Comparison of ENCODE assay signal across 12 cellular contexts in genomic region chr15:74173545-74174215, GRCh38. TPM values are rescaled to one million over a fixed set of nuclear protein-coding genes. Genes with fewer than 3 reads are reported as not detected.
DNase-seq lines count a peak whose midpoint lies in the region; ATAC-seq and TF ChIP-seq lines count a peak whose summit lies in the region.
"Had no signal": no experiment of that assay in that cellular context is flagged by ENCODE, and none has a peak within 500 bp of the region (broad histone marks: within the 10 kb centered on the region; RNA-seq: fewer than 3 reads in every experiment).

Gene ISLR, plus strand, starts transcription at chr15:74173710. Its CDS starts 1,149 bp downstream, at chr15:74174859.

- H3K9ac ChIP-seq in SK-N-SH: no peak within 1 kb of the TSS; the same call in 1 of the 2 replicates

- H3K27ac Mint-ChIP-seq in type B pancreatic cell: peak within 1 kb of the TSS; percentile 22
- H3K27ac Mint-ChIP-seq: activated CD4-positive, alpha-beta T cell treated with anti-CD3 and anti-CD28 coated beads, Interleukin-2, amount 10 ng/mL, durations not matched to agents 24 days and 14 days had no signal

- H3K36me3 Mint-ChIP-seq in type B pancreatic cell: no peaks in the 10 kb centered on the region

- ATAC-seq in GM21528 (IDR thresholded peaks at IDR 0.05; ENCODE audit: low FRiP score, unreplicated experiment) (no peak), HG02870 (IDR thresholded peaks at IDR 0.05; ENCODE audit: unreplicated experiment) (no peak)

- POLR2A ChIA-PET in SK-N-SH (lab: Yijun Ruan, JAX): interaction anchor here (1.1 kb wide), 1 partner anchor 11 kb away, joined by 3 read pairs; no protein-coding TSS in a partner anchor

- no peak for TF ChIP-seq CTCF in SK-N-SH (IDR thresholded peaks at IDR 0.05)
- TF ChIP-seq CTCF in fibroblast of mammary gland (conservative IDR thresholded peaks at IDR 0.05; ENCODE audit: control insufficient read depth, insufficient read depth, low read depth, low read length): no peak
- no peak for TF ChIP-seq CTCF in type B pancreatic cell (conservative IDR thresholded peaks at IDR 0.05)

- DNase-seq in SK-N-SH (peak; percentile 59), fibroblast of mammary gland (ENCODE audit: low read depth) (peak; percentile 69), type B pancreatic cell (ENCODE audit: extremely low spot score, unreplicated experiment) (no peak), NCI-H2227 treated with DMSO at 0.1 percent for 48 hours (lab: John Stamatoyannopoulos, UW) (no peak), NCI-H2196 treated with DMSO at 0.1 percent for 48 hours (lab: John Stamatoyannopoulos, UW; ENCODE audit: unreplicated experiment) (no peak)
- DNase-seq: activated CD4-positive, alpha-beta T cell treated with anti-CD3 and anti-CD28 coated beads, Interleukin-2, amount 10 ng/mL, durations not matched to agents 24 days and 14 days; stimulated activated naive CD4-positive, alpha-beta T cell treated with Interleukin-2 at 50 U/mL for 16 hours had no signal

- H3K4me3 ChIP-seq in SK-N-SH (ENCODE audit: low read depth in 2 of 2, low read length in 1 of 2): no peak within 1 kb of the TSS
- H3K4me3 ChIP-seq in fibroblast of mammary gland (ENCODE audit: control insufficient read depth, low read depth, low read length): no peak within 1 kb of the TSS
- H3K4me3 ChIP-seq in muscle layer of duodenum (ENCODE audit: low read depth in 1 of 2, low read length in 2 of 2): peak within 1 kb of the TSS; percentile 30 to 66
- H3K4me3 ChIP-seq: HAP-1 had no signal

- 80% methylated on average over 11 of the region's 17 CpGs for WGBS in SK-N-SH (ENCODE audit: low lambda C conversion rate)

- H3K4me1 Mint-ChIP-seq in type B pancreatic cell (ENCODE audit: unreplicated experiment): peaks cover 62% of the 10 kb centered on the region
- H3K4me1 Mint-ChIP-seq: activated CD4-positive, alpha-beta T cell treated with anti-CD3 and anti-CD28 coated beads, Interleukin-2, amount 10 ng/mL, durations not matched to agents 24 days and 14 days had no signal

- H3K79me2 ChIP-seq in SK-N-SH (ENCODE audit: insufficient read depth): no peaks in the 10 kb centered on the region

- H3K27ac ChIP-seq in SK-N-SH (ENCODE audit: low read depth in 2 of 2, low read length in 1 of 2): peak within 1 kb of the TSS; percentile 3 to 86; a peak in 3 of 4 replicates
- H3K27ac ChIP-seq in muscle layer of duodenum (ENCODE audit: low read length): peak within 1 kb of the TSS; percentile 41

- H3K9me3 Mint-ChIP-seq in type B pancreatic cell: no peaks in the 10 kb centered on the region
- H3K9me3 Mint-ChIP-seq: activated CD4-positive, alpha-beta T cell treated with anti-CD3 and anti-CD28 coated beads, Interleukin-2, amount 10 ng/mL, durations not matched to agents 24 days and 14 days had no signal

- H3K4me2 ChIP-seq in SK-N-SH: peak within 1 kb of the TSS; percentile 40; the same call in 1 of the 2 replicates

- peaks cover 6% of the 10 kb centered on the region for H3F3A ChIP-seq in SK-N-SH (replicated peaks; ENCODE audit: insufficient read depth)

- H3K27me3 ChIP-seq in SK-N-SH (ENCODE audit: insufficient read depth): no peaks in the 10 kb centered on the region
- no peaks in the 10 kb centered on the region for H3K27me3 ChIP-seq in muscle layer of duodenum (ENCODE audit: low read depth, low read length)

- H3K27me3 Mint-ChIP-seq in type B pancreatic cell: peaks cover 27% of the 10 kb centered on the region
- H3K27me3 Mint-ChIP-seq: activated CD4-positive, alpha-beta T cell treated with anti-CD3 and anti-CD28 coated beads, Interleukin-2, amount 10 ng/mL, durations not matched to agents 24 days and 14 days had no signal

- H3K9me2 ChIP-seq in SK-N-SH: no peaks in the 10 kb centered on the region

- H3K4me1 ChIP-seq in SK-N-SH (ENCODE audit: control insufficient read depth in 1 of 2, insufficient read depth in 2 of 2, low read depth in 1 of 2, low read length in 1 of 2) (peaks cover 34 to 68% of the 10 kb centered on the region in 2 experiments; a peak in 3 of 4 replicates), muscle layer of duodenum (ENCODE audit: control insufficient read depth in 1 of 2, insufficient read depth in 2 of 2, low read length in 2 of 2) (peaks cover 7 to 67% of the 10 kb centered on the region in 2 donors)

- TF ChIP-seq RAD21 in SK-N-SH (IDR thresholded peaks at IDR 0.05; ENCODE audit: low read length): no peak

- H3K9me3 ChIP-seq in SK-N-SH (no peaks in the 10 kb centered on the region), muscle layer of duodenum (ENCODE audit: control insufficient read depth in 1 of 2, low read length in 2 of 2) (no peaks in the 10 kb centered on the region)
- H3K9me3 ChIP-seq: HAP-1 had no signal

- no peak for TF ChIP-seq EP300 in SK-N-SH (IDR thresholded peaks at IDR 0.05; ENCODE audit: borderline replicate concordance in 1 of 2, low read depth in 1 of 2, low read length in 1 of 2)

- H3K36me3 ChIP-seq in SK-N-SH (replicated peaks in 1 of 2; ENCODE audit: control insufficient read depth in 1 of 2, insufficient read depth in 2 of 2, low read length in 1 of 2): no peaks in the 10 kb centered on the region
- no peaks in the 10 kb centered on the region for H3K36me3 ChIP-seq in muscle layer of duodenum (ENCODE audit: control insufficient read depth in 1 of 2, insufficient read depth in 2 of 2, low read length in 2 of 2)
- H3K36me3 ChIP-seq: HAP-1 had no signal

- no peaks in the 10 kb centered on the region for H4K20me1 ChIP-seq in SK-N-SH (ENCODE audit: insufficient read depth)

- peak within 1 kb of the TSS; percentile 7; the same call in 1 of the 2 replicates for H2AFZ ChIP-seq in SK-N-SH (ENCODE audit: low read depth)

- CTCF ChIA-PET in SK-N-SH (lab: Yijun Ruan, JAX): interaction anchor here (1.0 to 5.9 kb wide), 6 partner anchors 14 to 147 kb away, joined by 3 to 39 read pairs (median 5); no protein-coding TSS in a partner anchor

- H3K4me3 Mint-ChIP-seq in type B pancreatic cell: peak within 1 kb of the TSS; percentile 14
- H3K4me3 Mint-ChIP-seq: activated CD4-positive, alpha-beta T cell treated with anti-CD3 and anti-CD28 coated beads, Interleukin-2, amount 10 ng/mL, durations not matched to agents 24 days and 14 days had no signal

TF ChIP-seq in SK-N-SH, 30 proteins besides CTCF, POLR2A, EP300 and RAD21:
- peak; percentile 47; the same call in 1 of the 2 replicates for TF ChIP-seq NFIC (IDR thresholded peaks at IDR 0.05; ENCODE audit: borderline replicate concordance)
- no peak for TF ChIP-seq ELF1 (IDR thresholded peaks at IDR 0.05)
- peak; percentile 4 for TF ChIP-seq CHD2 (IDR thresholded peaks at IDR 0.05; ENCODE audit: low read length, partially characterized antibody)

RNA-seq across cellular contexts. Expression of gene ISLR, which starts in this region (rescaled TPM):
- 3.4 and 7.3 TPM in 2 replicates for polyA plus RNA-seq in SK-N-SH (2012; rRNA removed)
- polyA plus RNA-seq in SK-N-SH (2012; cell fraction: cytosol; rRNA removed): 1.9 and 3.0 TPM in 2 replicates
- polyA plus RNA-seq in SK-N-SH (2012; cell fraction: nucleus; rRNA removed): 1.7 and 1.9 TPM in 2 replicates
- 0.24 and 41.6 TPM in 2 replicates for total RNA-seq in type B pancreatic cell (ENCODE audit: low replicate concordance)
- total RNA-seq: activated CD4-positive, alpha-beta T cell treated with anti-CD3 and anti-CD28 coated beads, Interleukin-2, amount 10 ng/mL, durations not matched to agents 24 days and 14 days; dermis microvascular lymphatic vessel endothelial cell had no signal

Comparison
In these comparisons a context has a peak if more than half of its experiments do, and no peak if none do; other contexts are left out.
1. DNase-seq: peak in SK-N-SH (single experiment) and fibroblast of mammary gland (single experiment); none in type B pancreatic cell (single experiment), NCI-H2227 treated with DMSO at 0.1 percent for 48 hours (single experiment) and NCI-H2196 treated with DMSO at 0.1 percent for 48 hours (single experiment).
2. H3K4me3 ChIP-seq: peak in muscle layer of duodenum (2 of 2); none in SK-N-SH (0 of 2) and fibroblast of mammary gland (single experiment).